ENCODE assay signal across 8 cellular contexts in genomic region chr11:112320668-112321067, GRCh38.
A peak's percentile ranks its signal among the peaks of the same experiment; 100 is the strongest.
DNase-seq lines count a peak whose midpoint lies in the region; ATAC-seq and TF ChIP-seq lines count a peak whose summit lies in the region.

No MANE protein-coding gene starts in this region.

- peaks cover 21 to 33% of the 10 kb centered on the region in 2 donors for H3K4me1 ChIP-seq in gastrocnemius medialis

- no peaks in the 10 kb centered on the region for H3K27me3 ChIP-seq in gastrocnemius medialis

- intact Hi-C loops in Right ventricle myocardium superior (cut with DNase I) = no loop called here
- intact Hi-C loops in gastrocnemius medialis (cut with DNase I; ENCODE audit: low total_unique reads) = no loop called here
- intact Hi-C loops in activated CD4-positive, alpha-beta memory T cell treated with anti-CD3 and anti-CD28 coated beads for 36 hours (cut with micrococcal nuclease) = no loop called here

- no peaks in the 10 kb centered on the region for H3K27me3 Mint-ChIP-seq in activated CD4-positive, alpha-beta memory T cell treated with anti-CD3 and anti-CD28 coated beads for 36 hours

- peak; percentile 40 for DNase-seq in HFF-Myc (ENCODE audit: extremely low read depth, low read depth)
- peak; percentile 84 for DNase-seq in SW480 (ENCODE audit: low spot score)
- DNase-seq in Right ventricle myocardium superior = peak; percentile 83
- DNase-seq in gastrocnemius medialis = peak; percentile 38 to 46
- no peak for DNase-seq in activated CD4-positive, alpha-beta memory T cell treated with anti-CD3 and anti-CD28 coated beads for 36 hours
- DNase-seq in activated CD4-positive, alpha-beta T cell treated with anti-CD3 and anti-CD28 coated beads, Interleukin-2, amount 50 U/mL, for 1 hour = no peak
- no peak for DNase-seq in NCI-H2227 (lab: John Stamatoyannopoulos, UW; ENCODE audit: unreplicated experiment)

- H3K4me3 ChIP-seq in HFF-Myc (replicated peaks; ENCODE audit: low read depth, low read length) (no peak overlapping the region), gastrocnemius medialis (no peak overlapping the region)

- peaks cover 7% of the 10 kb centered on the region for H3K9me3 Mint-ChIP-seq in activated CD4-positive, alpha-beta memory T cell treated with anti-CD3 and anti-CD28 coated beads for 36 hours

- H3K36me3 Mint-ChIP-seq in activated CD4-positive, alpha-beta memory T cell treated with anti-CD3 and anti-CD28 coated beads for 36 hours = peaks cover 7% of the 10 kb centered on the region

- H3K36me3 ChIP-seq in gastrocnemius medialis = no peaks in the 10 kb centered on the region

- H3K27ac ChIP-seq in gastrocnemius medialis = no peak overlapping the region

- H3K4me3 Mint-ChIP-seq in activated CD4-positive, alpha-beta memory T cell treated with anti-CD3 and anti-CD28 coated beads for 36 hours = no peak overlapping the region

- ATAC-seq in Right ventricle myocardium superior (ENCODE audit: poor library complexity) (peak; percentile 89), gastrocnemius medialis (peak in 1 of 2 donors; percentile 28), HG03108 (IDR thresholded peaks at IDR 0.05; ENCODE audit: unreplicated experiment) (no peak)

- H3K4me1 Mint-ChIP-seq in activated CD4-positive, alpha-beta memory T cell treated with anti-CD3 and anti-CD28 coated beads for 36 hours (ENCODE audit: low read depth) = peaks cover 19% of the 10 kb centered on the region

- POLR2A ChIA-PET in activated CD4-positive, alpha-beta memory T cell treated with anti-CD3 and anti-CD28 coated beads for 36 hours (lab: Charles Lee) = no interaction called here

- in situ Hi-C loops in gastrocnemius medialis (cut with MboI; ENCODE audit: low sequenced_read_pairs in 4 of 4) = no loop called here

- TF ChIP-seq POLR2A in gastrocnemius medialis (IDR thresholded peaks at IDR 0.05) = no peak

- no peaks in the 10 kb centered on the region for H3K9me3 ChIP-seq in gastrocnemius medialis

- TF ChIP-seq CTCF in HFF-Myc (IDR thresholded peaks at IDR 0.05; ENCODE audit: low read depth, low read length, missing control alignments) = no peak
- TF ChIP-seq CTCF in gastrocnemius medialis (IDR thresholded peaks at IDR 0.05 in 4 of 5, conservative IDR thresholded peaks at IDR 0.05 in 1 of 5) = no peak

- CTCF ChIA-PET in activated CD4-positive, alpha-beta memory T cell treated with anti-CD3 and anti-CD28 coated beads for 36 hours (lab: Charles Lee) = interaction anchor here (0.7 to 1.3 kb wide), 2 partner anchors 40 to 235 kb away, joined by 3 read pairs; no protein-coding TSS in a partner anchor

- H3K27ac Mint-ChIP-seq in activated CD4-positive, alpha-beta memory T cell treated with anti-CD3 and anti-CD28 coated beads for 36 hours = no peak overlapping the region

Comparison
In these comparisons a context has a peak if more than half of its experiments do, and no peak if none do; other contexts are left out.
1. DNase-seq: peak in HFF-Myc (single experiment), SW480 (single experiment), Right ventricle myocardium superior (single experiment) and gastrocnemius medialis (2 of 2); none in activated CD4-positive, alpha-beta memory T cell treated with anti-CD3 and anti-CD28 coated beads for 36 hours (single experiment), activated CD4-positive, alpha-beta T cell treated with anti-CD3 and anti-CD28 coated beads, Interleukin-2, amount 50 U/mL, for 1 hour (single experiment) and NCI-H2227 (single experiment).